11 cellular contexts compared by ENCODE assay signal in genomic region chr6:37230104-37230503, GRCh38. TPM values are rescaled to one million over a fixed set of nuclear protein-coding genes. Genes with fewer than 3 reads are reported as not detected.
DNase-seq lines count a peak whose midpoint lies in the region; ATAC-seq and TF ChIP-seq lines count a peak whose summit lies in the region.
"Had no signal": no experiment of that assay in that cellular context is flagged by ENCODE, and none has a peak within 500 bp of the region (broad histone marks: within the 10 kb centered on the region; RNA-seq: fewer than 3 reads in every experiment).

No MANE protein-coding gene starts in this region.

- H3K4me3 Mint-ChIP-seq in activated T-helper 17 cell treated with anti-CD3 and anti-CD28 coated beads, Interleukin-2, amount 50 U/mL, for 72 hours, result no peak overlapping the region
- no peak overlapping the region for H3K4me3 Mint-ChIP-seq in neural progenitor cell
- H3K4me3 Mint-ChIP-seq in naive thymus-derived CD8-positive, alpha-beta T cell, result no peak overlapping the region
- H3K4me3 Mint-ChIP-seq: IgD-negative memory B cell had no signal

- H4K20me1 ChIP-seq in neural progenitor cell (ENCODE audit: low read depth), result no peaks in the 10 kb centered on the region
- H4K20me1 ChIP-seq: BLaER1 had no signal

- H3K27ac Mint-ChIP-seq in activated T-helper 17 cell treated with anti-CD3 and anti-CD28 coated beads, Interleukin-2, amount 50 U/mL, for 72 hours, result peak overlapping the region; percentile 36
- H3K27ac Mint-ChIP-seq in neural progenitor cell, result no peak overlapping the region
- no peak overlapping the region for H3K27ac Mint-ChIP-seq in naive thymus-derived CD8-positive, alpha-beta T cell
- H3K27ac Mint-ChIP-seq: IgD-negative memory B cell had no signal

- H3K4me3 ChIP-seq in right atrium auricular region (no peak overlapping the region), neural progenitor cell (no peak overlapping the region)
- H3K4me3 ChIP-seq: BLaER1 had no signal

- H3K27ac ChIP-seq in right atrium auricular region, result no peak overlapping the region
- peak overlapping the region; percentile 31 for H3K27ac ChIP-seq in neural progenitor cell
- H3K27ac ChIP-seq: BLaER1 had no signal

- peak; percentile 34 for DNase-seq in right atrium auricular region (ENCODE audit: low spot score)
- DNase-seq in Right ventricle myocardium superior, result no peak
- DNase-seq in neural progenitor cell (ENCODE audit: low spot score), result no peak
- no peak for DNase-seq in naive thymus-derived CD8-positive, alpha-beta T cell
- DNase-seq in NCI-H1105 treated with DMSO at 0.1 percent for 48 hours (lab: John Stamatoyannopoulos, UW), result no peak
- no peak for DNase-seq in HCEC 1CT
- DNase-seq: 8988T, AML-193 had no signal

- H3K9me3 ChIP-seq in right atrium auricular region, result no peaks in the 10 kb centered on the region
- no peaks in the 10 kb centered on the region for H3K9me3 ChIP-seq in neural progenitor cell (ENCODE audit: low read depth)
- H3K9me3 ChIP-seq: BLaER1 had no signal

- no peaks in the 10 kb centered on the region for H3K36me3 Mint-ChIP-seq in activated T-helper 17 cell treated with anti-CD3 and anti-CD28 coated beads, Interleukin-2, amount 50 U/mL, for 72 hours (ENCODE audit: low read depth)
- no peaks in the 10 kb centered on the region for H3K36me3 Mint-ChIP-seq in neural progenitor cell
- H3K36me3 Mint-ChIP-seq in naive thymus-derived CD8-positive, alpha-beta T cell, result no peaks in the 10 kb centered on the region

- no peaks in the 10 kb centered on the region for H3K9me3 Mint-ChIP-seq in activated T-helper 17 cell treated with anti-CD3 and anti-CD28 coated beads, Interleukin-2, amount 50 U/mL, for 72 hours
- no peaks in the 10 kb centered on the region for H3K9me3 Mint-ChIP-seq in neural progenitor cell
- H3K9me3 Mint-ChIP-seq in naive thymus-derived CD8-positive, alpha-beta T cell, result no peaks in the 10 kb centered on the region
- H3K9me3 Mint-ChIP-seq: IgD-negative memory B cell had no signal

- no peaks in the 10 kb centered on the region for H3K27me3 ChIP-seq in right atrium auricular region
- H3K27me3 ChIP-seq in neural progenitor cell, result no peaks in the 10 kb centered on the region
- H3K27me3 ChIP-seq: BLaER1 had no signal

- POLR2A ChIA-PET in naive thymus-derived CD8-positive, alpha-beta T cell (lab: Charles Lee), result no interaction called here

- intact Hi-C loops in Right ventricle myocardium superior (cut with DNase I), result no loop called here

- H3K36me3 ChIP-seq in right atrium auricular region (no peaks in the 10 kb centered on the region), neural progenitor cell (no peaks in the 10 kb centered on the region)
- H3K36me3 ChIP-seq: BLaER1 had no signal

- H3K4me1 ChIP-seq in right atrium auricular region, result no peaks in the 10 kb centered on the region
- H3K4me1 ChIP-seq in neural progenitor cell, result no peaks in the 10 kb centered on the region
- H3K4me1 ChIP-seq: BLaER1 had no signal

- TF ChIP-seq CTCF in right atrium auricular region (IDR thresholded peaks at IDR 0.05) (no peak), neural progenitor cell (IDR thresholded peaks at IDR 0.05) (no peak)

- no peaks in the 10 kb centered on the region for H3K4me1 Mint-ChIP-seq in activated T-helper 17 cell treated with anti-CD3 and anti-CD28 coated beads, Interleukin-2, amount 50 U/mL, for 72 hours
- no peaks in the 10 kb centered on the region for H3K4me1 Mint-ChIP-seq in neural progenitor cell
- no peaks in the 10 kb centered on the region for H3K4me1 Mint-ChIP-seq in naive thymus-derived CD8-positive, alpha-beta T cell
- H3K4me1 Mint-ChIP-seq: IgD-negative memory B cell had no signal

- H3K9ac ChIP-seq in neural progenitor cell, result no peak overlapping the region
- H3K9ac ChIP-seq: BLaER1 had no signal

- H2AFZ ChIP-seq in neural progenitor cell (replicated peaks), result peak overlapping the region; percentile 31

- no peaks in the 10 kb centered on the region for H3F3A ChIP-seq in neural progenitor cell (ENCODE audit: low read depth)

- no peaks in the 10 kb centered on the region for H3K79me2 ChIP-seq in neural progenitor cell (ENCODE audit: low read depth)

- no peak overlapping the region for H3K4me2 ChIP-seq in neural progenitor cell
- H3K4me2 ChIP-seq: BLaER1 had no signal

- ATAC-seq in Right ventricle myocardium superior (ENCODE audit: poor library complexity), result no peak
- ATAC-seq in activated T-helper 17 cell treated with anti-CD3 and anti-CD28 coated beads, Interleukin-2, amount 50 U/mL, for 72 hours (replicated peaks), result no peak
- no peak for ATAC-seq in naive thymus-derived CD8-positive, alpha-beta T cell

- peaks cover 9% of the 10 kb centered on the region for H3K27me3 Mint-ChIP-seq in activated T-helper 17 cell treated with anti-CD3 and anti-CD28 coated beads, Interleukin-2, amount 50 U/mL, for 72 hours
- H3K27me3 Mint-ChIP-seq in neural progenitor cell (ENCODE audit: insufficient read depth, low read depth), result peaks cover 6% of the 10 kb centered on the region
- peaks cover 0 to 7% (median 3%) of the 10 kb centered on the region in 5 donors for H3K27me3 Mint-ChIP-seq in naive thymus-derived CD8-positive, alpha-beta T cell

RNA-seq across cellular contexts. Expression of gene TBC1D22B, which starts 27.5 kb away (rescaled TPM):
- 1 to 10 TPM; 7.5 to 9.8 TPM for total RNA-seq in right atrium auricular region
- 5.6 TPM for total RNA-seq in Right ventricle myocardium superior
- total RNA-seq in activated T-helper 17 cell treated with anti-CD3 and anti-CD28 coated beads, Interleukin-2, amount 50 U/mL, for 72 hours, result 10 to 100 TPM; 11.4 to 12.2 TPM
- total RNA-seq in neural progenitor cell (ENCODE audit: low replicate concordance), result 16.2 and 16.5 TPM in 2 replicates
- 1 to 10 TPM; 9.4 to 9.5 TPM for total RNA-seq in naive thymus-derived CD8-positive, alpha-beta T cell
- 1 to 10 TPM; 5.1 to 8.4 (median 5.4) TPM for polyA plus RNA-seq in naive thymus-derived CD8-positive, alpha-beta T cell

RNA-seq across cellular contexts. Expression of gene TMEM217, which starts 27.8 kb away (rescaled TPM):
- total RNA-seq in right atrium auricular region, result 1 to 10 TPM; 1.3 to 1.4 TPM
- total RNA-seq in Right ventricle myocardium superior, result not detected
- total RNA-seq in activated T-helper 17 cell treated with anti-CD3 and anti-CD28 coated beads, Interleukin-2, amount 50 U/mL, for 72 hours, result 1 to 10 TPM; 2.5 to 3.5 TPM
- 0.09 TPM in 1 of 2 replicates, not detected in the other for total RNA-seq in neural progenitor cell (ENCODE audit: low replicate concordance)
- total RNA-seq in naive thymus-derived CD8-positive, alpha-beta T cell, result under 1 TPM; 0.42 to 0.96 TPM
- polyA plus RNA-seq in naive thymus-derived CD8-positive, alpha-beta T cell, result under 1 TPM; 0.24 to 0.71 (median 0.54) TPM
- polyA plus RNA-seq: IgD-negative memory B cell had no signal
